Comparison of ENCODE assay signal across 1 cellular context in the genomic region with DNA sequence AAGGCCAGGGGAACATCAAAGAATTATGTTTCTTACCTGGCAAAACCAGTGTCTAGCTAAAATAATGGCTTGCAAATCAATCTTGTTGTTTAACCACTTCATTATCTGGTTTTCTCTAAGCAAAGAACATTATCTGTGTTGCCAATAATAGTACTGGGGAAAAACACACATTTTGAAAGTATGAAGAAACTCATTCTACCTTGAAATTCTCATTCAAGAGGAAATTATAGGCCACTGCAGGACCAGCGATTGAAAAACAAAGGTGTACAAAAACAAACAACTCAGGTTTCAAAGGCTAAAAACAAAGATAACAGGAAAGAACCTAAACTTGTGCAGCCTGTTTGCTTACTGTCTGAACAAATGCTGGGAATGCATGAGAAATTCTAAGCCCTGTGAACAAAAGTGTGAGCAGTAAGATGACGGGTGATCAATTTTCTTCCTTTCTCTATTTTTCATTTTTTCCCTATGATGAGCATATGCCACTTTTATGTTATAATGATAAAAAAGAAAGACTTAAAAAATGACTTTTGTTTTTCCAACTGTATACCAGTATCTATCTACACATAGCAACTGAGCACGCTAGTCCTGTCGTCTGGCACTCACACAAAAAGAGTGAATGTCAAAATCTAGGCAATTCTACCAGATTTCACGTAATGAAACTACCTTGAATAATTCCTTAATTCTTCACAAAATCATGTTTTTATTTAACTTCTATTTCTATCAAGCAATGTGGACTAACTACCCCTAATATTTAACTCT.
TF ChIP-seq lines count a peak whose summit lies in the region.

No MANE protein-coding gene starts in this region.

TF ChIP-seq in HepG2, 621 proteins besides CTCF, POLR2A, EP300 and RAD21 (continued from another document and continues in another):
- TF ChIP-seq, protein P1, sequence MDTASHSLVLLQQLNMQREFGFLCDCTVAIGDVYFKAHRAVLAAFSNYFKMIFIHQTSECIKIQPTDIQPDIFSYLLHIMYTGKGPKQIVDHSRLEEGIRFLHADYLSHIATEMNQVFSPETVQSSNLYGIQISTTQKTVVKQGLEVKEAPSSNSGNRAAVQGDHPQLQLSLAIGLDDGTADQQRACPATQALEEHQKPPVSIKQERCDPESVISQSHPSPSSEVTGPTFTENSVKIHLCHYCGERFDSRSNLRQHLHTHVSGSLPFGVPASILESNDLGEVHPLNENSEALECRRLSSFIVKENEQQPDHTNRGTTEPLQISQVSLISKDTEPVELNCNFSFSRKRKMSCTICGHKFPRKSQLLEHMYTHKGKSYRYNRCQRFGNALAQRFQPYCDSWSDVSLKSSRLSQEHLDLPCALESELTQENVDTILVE (CRISPR knock-in tag; IDR thresholded peaks at IDR 0.05), result peak; percentile 91
- TF ChIP-seq, protein P2, sequence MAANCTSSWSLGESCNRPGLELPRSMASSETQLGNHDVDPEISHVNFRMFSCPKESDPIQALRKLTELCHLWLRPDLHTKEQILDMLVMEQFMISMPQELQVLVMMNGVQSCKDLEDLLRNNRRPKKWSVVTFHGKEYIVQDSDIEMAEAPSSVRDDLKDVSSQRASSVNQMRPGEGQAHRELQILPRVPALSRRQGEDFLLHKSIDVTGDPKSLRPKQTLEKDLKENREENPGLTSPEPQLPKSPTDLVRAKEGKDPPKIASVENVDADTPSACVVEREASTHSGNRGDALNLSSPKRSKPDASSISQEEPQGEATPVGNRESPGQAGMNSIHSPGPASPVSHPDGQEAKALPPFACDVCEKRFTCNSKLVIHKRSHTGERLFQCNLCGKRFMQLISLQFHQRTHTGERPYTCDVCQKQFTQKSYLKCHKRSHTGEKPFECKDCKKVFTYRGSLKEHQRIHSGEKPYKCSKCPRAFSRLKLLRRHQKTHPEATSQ (CRISPR knock-in tag; IDR thresholded peaks at IDR 0.05; ENCODE audit: borderline replicate concordance), result peak; percentile 82; the same call in 1 of the 2 replicates
- peak; percentile 59; the same call in 1 of the 2 replicates for TF ChIP-seq KDM1A (CRISPR knock-in tag; IDR thresholded peaks at IDR 0.05)
- no peak for TF ChIP-seq MTA3 (CRISPR knock-in tag; IDR thresholded peaks at IDR 0.05)
- peak; percentile 93 for TF ChIP-seq KAT7 (CRISPR knock-in tag; IDR thresholded peaks at IDR 0.05; ENCODE audit: borderline replicate concordance)
- peak; percentile 96; the same call in 1 of the 2 replicates for TF ChIP-seq ZBTB20 (CRISPR knock-in tag; IDR thresholded peaks at IDR 0.05; ENCODE audit: borderline replicate concordance, low read depth)
- TF ChIP-seq, protein P3, sequence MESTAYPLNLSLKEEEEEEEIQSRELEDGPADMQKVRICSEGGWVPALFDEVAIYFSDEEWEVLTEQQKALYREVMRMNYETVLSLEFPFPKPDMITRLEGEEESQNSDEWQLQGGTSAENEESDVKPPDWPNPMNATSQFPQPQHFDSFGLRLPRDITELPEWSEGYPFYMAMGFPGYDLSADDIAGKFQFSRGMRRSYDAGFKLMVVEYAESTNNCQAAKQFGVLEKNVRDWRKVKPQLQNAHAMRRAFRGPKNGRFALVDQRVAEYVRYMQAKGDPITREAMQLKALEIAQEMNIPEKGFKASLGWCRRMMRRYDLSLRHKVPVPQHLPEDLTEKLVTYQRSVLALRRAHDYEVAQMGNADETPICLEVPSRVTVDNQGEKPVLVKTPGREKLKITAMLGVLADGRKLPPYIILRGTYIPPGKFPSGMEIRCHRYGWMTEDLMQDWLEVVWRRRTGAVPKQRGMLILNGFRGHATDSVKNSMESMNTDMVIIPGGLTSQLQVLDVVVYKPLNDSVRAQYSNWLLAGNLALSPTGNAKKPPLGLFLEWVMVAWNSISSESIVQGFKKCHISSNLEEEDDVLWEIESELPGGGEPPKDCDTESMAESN (CRISPR knock-in tag; conservative IDR thresholded peaks at IDR 0.05), result no peak
- TF ChIP-seq, protein P4, sequence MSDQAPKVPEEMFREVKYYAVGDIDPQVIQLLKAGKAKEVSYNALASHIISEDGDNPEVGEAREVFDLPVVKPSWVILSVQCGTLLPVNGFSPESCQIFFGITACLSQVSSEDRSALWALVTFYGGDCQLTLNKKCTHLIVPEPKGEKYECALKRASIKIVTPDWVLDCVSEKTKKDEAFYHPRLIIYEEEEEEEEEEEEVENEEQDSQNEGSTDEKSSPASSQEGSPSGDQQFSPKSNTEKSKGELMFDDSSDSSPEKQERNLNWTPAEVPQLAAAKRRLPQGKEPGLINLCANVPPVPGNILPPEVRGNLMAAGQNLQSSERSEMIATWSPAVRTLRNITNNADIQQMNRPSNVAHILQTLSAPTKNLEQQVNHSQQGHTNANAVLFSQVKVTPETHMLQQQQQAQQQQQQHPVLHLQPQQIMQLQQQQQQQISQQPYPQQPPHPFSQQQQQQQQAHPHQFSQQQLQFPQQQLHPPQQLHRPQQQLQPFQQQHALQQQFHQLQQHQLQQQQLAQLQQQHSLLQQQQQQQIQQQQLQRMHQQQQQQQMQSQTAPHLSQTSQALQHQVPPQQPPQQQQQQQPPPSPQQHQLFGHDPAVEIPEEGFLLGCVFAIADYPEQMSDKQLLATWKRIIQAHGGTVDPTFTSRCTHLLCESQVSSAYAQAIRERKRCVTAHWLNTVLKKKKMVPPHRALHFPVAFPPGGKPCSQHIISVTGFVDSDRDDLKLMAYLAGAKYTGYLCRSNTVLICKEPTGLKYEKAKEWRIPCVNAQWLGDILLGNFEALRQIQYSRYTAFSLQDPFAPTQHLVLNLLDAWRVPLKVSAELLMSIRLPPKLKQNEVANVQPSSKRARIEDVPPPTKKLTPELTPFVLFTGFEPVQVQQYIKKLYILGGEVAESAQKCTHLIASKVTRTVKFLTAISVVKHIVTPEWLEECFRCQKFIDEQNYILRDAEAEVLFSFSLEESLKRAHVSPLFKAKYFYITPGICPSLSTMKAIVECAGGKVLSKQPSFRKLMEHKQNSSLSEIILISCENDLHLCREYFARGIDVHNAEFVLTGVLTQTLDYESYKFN (CRISPR knock-in tag; conservative IDR thresholded peaks at IDR 0.05), result peak; percentile 96
- no peak for TF ChIP-seq ZNF619 (CRISPR knock-in tag; IDR thresholded peaks at IDR 0.05)
- TF ChIP-seq, protein P5, sequence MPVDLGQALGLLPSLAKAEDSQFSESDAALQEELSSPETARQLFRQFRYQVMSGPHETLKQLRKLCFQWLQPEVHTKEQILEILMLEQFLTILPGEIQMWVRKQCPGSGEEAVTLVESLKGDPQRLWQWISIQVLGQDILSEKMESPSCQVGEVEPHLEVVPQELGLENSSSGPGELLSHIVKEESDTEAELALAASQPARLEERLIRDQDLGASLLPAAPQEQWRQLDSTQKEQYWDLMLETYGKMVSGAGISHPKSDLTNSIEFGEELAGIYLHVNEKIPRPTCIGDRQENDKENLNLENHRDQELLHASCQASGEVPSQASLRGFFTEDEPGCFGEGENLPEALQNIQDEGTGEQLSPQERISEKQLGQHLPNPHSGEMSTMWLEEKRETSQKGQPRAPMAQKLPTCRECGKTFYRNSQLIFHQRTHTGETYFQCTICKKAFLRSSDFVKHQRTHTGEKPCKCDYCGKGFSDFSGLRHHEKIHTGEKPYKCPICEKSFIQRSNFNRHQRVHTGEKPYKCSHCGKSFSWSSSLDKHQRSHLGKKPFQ (CRISPR knock-in tag; IDR thresholded peaks at IDR 0.05; ENCODE audit: insufficient replicate concordance), result peak; percentile 64
- TF ChIP-seq, protein P6, sequence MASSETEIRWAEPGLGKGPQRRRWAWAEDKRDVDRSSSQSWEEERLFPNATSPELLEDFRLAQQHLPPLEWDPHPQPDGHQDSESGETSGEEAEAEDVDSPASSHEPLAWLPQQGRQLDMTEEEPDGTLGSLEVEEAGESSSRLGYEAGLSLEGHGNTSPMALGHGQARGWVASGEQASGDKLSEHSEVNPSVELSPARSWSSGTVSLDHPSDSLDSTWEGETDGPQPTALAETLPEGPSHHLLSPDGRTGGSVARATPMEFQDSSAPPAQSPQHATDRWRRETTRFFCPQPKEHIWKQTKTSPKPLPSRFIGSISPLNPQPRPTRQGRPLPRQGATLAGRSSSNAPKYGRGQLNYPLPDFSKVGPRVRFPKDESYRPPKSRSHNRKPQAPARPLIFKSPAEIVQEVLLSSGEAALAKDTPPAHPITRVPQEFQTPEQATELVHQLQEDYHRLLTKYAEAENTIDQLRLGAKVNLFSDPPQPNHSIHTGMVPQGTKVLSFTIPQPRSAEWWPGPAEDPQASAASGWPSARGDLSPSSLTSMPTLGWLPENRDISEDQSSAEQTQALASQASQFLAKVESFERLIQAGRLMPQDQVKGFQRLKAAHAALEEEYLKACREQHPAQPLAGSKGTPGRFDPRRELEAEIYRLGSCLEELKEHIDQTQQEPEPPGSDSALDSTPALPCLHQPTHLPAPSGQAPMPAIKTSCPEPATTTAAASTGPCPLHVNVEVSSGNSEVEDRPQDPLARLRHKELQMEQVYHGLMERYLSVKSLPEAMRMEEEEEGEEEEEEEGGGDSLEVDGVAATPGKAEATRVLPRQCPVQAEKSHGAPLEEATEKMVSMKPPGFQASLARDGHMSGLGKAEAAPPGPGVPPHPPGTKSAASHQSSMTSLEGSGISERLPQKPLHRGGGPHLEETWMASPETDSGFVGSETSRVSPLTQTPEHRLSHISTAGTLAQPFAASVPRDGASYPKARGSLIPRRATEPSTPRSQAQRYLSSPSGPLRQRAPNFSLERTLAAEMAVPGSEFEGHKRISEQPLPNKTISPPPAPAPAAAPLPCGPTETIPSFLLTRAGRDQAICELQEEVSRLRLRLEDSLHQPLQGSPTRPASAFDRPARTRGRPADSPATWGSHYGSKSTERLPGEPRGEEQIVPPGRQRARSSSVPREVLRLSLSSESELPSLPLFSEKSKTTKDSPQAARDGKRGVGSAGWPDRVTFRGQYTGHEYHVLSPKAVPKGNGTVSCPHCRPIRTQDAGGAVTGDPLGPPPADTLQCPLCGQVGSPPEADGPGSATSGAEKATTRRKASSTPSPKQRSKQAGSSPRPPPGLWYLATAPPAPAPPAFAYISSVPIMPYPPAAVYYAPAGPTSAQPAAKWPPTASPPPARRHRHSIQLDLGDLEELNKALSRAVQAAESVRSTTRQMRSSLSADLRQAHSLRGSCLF (CRISPR knock-in tag; IDR thresholded peaks at IDR 0.05; ENCODE audit: borderline replicate concordance), result no peak
- TF ChIP-seq, protein P7, sequence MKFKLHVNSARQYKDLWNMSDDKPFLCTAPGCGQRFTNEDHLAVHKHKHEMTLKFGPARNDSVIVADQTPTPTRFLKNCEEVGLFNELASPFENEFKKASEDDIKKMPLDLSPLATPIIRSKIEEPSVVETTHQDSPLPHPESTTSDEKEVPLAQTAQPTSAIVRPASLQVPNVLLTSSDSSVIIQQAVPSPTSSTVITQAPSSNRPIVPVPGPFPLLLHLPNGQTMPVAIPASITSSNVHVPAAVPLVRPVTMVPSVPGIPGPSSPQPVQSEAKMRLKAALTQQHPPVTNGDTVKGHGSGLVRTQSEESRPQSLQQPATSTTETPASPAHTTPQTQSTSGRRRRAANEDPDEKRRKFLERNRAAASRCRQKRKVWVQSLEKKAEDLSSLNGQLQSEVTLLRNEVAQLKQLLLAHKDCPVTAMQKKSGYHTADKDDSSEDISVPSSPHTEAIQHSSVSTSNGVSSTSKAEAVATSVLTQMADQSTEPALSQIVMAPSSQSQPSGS (CRISPR knock-in tag; IDR thresholded peaks at IDR 0.05), result peak; percentile 94
- peak; percentile 21; the same call in 1 of the 2 replicates for TF ChIP-seq ESRRA (CRISPR knock-in tag; IDR thresholded peaks at IDR 0.05; ENCODE audit: low read depth)
- no peak for TF ChIP-seq RFXAP (CRISPR knock-in tag; IDR thresholded peaks at IDR 0.05; ENCODE audit: borderline replicate concordance)
- TF ChIP-seq, protein P8, sequence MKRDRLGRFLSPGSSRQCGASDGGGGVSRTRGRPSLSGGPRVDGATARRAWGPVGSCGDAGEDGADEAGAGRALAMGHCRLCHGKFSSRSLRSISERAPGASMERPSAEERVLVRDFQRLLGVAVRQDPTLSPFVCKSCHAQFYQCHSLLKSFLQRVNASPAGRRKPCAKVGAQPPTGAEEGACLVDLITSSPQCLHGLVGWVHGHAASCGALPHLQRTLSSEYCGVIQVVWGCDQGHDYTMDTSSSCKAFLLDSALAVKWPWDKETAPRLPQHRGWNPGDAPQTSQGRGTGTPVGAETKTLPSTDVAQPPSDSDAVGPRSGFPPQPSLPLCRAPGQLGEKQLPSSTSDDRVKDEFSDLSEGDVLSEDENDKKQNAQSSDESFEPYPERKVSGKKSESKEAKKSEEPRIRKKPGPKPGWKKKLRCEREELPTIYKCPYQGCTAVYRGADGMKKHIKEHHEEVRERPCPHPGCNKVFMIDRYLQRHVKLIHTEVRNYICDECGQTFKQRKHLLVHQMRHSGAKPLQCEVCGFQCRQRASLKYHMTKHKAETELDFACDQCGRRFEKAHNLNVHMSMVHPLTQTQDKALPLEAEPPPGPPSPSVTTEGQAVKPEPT (CRISPR knock-in tag; IDR thresholded peaks at IDR 0.05; ENCODE audit: low read depth), result no peak
- no peak for TF ChIP-seq DNMT1 (CRISPR knock-in tag; IDR thresholded peaks at IDR 0.05)
- TF ChIP-seq ZNF337 (CRISPR knock-in tag; IDR thresholded peaks at IDR 0.05; ENCODE audit: borderline replicate concordance, low read depth), result peak; percentile 3; the same call in 1 of the 2 replicates
- peak; percentile 96 for TF ChIP-seq TBX3 (IDR thresholded peaks at IDR 0.05; ENCODE audit: borderline replicate concordance)
- peak; percentile 62; the same call in 1 of the 2 replicates for TF ChIP-seq THAP11 (CRISPR knock-in tag; IDR thresholded peaks at IDR 0.05)
- TF ChIP-seq FOXK2 (IDR thresholded peaks at IDR 0.05), result peak; percentile 67
- TF ChIP-seq, protein P9, sequence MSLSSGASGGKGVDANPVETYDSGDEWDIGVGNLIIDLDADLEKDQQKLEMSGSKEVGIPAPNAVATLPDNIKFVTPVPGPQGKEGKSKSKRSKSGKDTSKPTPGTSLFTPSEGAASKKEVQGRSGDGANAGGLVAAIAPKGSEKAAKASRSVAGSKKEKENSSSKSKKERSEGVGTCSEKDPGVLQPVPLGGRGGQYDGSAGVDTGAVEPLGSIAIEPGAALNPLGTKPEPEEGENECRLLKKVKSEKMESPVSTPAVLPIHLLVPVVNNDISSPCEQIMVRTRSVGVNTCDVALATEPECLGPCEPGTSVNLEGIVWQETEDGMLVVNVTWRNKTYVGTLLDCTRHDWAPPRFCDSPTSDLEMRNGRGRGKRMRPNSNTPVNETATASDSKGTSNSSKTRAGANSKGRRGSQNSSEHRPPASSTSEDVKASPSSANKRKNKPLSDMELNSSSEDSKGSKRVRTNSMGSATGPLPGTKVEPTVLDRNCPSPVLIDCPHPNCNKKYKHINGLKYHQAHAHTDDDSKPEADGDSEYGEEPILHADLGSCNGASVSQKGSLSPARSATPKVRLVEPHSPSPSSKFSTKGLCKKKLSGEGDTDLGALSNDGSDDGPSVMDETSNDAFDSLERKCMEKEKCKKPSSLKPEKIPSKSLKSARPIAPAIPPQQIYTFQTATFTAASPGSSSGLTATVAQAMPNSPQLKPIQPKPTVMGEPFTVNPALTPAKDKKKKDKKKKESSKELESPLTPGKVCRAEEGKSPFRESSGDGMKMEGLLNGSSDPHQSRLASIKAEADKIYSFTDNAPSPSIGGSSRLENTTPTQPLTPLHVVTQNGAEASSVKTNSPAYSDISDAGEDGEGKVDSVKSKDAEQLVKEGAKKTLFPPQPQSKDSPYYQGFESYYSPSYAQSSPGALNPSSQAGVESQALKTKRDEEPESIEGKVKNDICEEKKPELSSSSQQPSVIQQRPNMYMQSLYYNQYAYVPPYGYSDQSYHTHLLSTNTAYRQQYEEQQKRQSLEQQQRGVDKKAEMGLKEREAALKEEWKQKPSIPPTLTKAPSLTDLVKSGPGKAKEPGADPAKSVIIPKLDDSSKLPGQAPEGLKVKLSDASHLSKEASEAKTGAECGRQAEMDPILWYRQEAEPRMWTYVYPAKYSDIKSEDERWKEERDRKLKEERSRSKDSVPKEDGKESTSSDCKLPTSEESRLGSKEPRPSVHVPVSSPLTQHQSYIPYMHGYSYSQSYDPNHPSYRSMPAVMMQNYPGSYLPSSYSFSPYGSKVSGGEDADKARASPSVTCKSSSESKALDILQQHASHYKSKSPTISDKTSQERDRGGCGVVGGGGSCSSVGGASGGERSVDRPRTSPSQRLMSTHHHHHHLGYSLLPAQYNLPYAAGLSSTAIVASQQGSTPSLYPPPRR (CRISPR knock-in tag; IDR thresholded peaks at IDR 0.05; ENCODE audit: borderline replicate concordance), result peak; percentile 99
- no peak for TF ChIP-seq NAIF1 (CRISPR knock-in tag; IDR thresholded peaks at IDR 0.05; ENCODE audit: borderline replicate concordance)
